In the genomic region with DNA sequence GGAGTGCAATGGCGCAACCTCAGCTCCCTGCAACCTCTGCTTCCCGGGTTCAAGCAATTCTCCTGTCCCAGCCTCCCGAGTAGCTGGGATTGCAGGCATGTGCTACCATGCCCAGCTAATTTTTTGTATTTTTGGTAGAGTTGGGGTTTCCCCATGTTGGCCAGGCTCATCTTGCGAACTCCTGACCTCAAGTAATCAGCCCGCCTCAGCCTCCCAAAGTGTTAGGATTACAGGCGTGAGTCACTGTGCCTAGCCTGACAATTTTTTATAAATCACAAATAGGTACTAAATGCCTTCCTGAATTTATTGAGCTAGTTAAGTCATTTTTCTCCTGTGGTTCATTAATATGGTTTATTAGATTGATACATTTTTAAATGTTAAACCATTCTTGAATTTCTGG, we compare ENCODE assay signal across 7 cellular contexts. TPM values are rescaled to one million over a fixed set of nuclear protein-coding genes. Genes with fewer than 3 reads are reported as not detected.
DNase-seq lines count a peak whose midpoint lies in the region; ATAC-seq, FAIRE-seq and TF ChIP-seq lines count a peak whose summit lies in the region.
"Not testable (repeated sequence)": the region's sequence is repeated elsewhere in the genome, so short reads cannot be mapped to it uniquely, and the experiment has no call there.

No MANE protein-coding gene starts in this region.

- not testable (repeated sequence) for H3K4me1 ChIP-seq in GM12878 (ENCODE audit: control insufficient read depth, insufficient read depth, low read length)

- H3K27ac Mint-ChIP-seq in T-helper 17 cell, result peak overlapping the region; percentile 16
- not testable (repeated sequence) for H3K27ac Mint-ChIP-seq in activated CD8-positive, alpha-beta T cell treated with anti-CD3 and anti-CD28 coated beads for 36 hours; natural killer cell treated with Interleukin-12 subunit alpha and Interleukin-12 subunit beta and Interleukin-15 and Interleukin-18, amount 100 ng/mL, for 72 hours

- not testable (repeated sequence) for TF ChIP-seq POLR2A in GM12878 (IDR thresholded peaks at IDR 0.05; ENCODE audit: low read depth, low read length)

- not testable (repeated sequence) for ATAC-seq in T-helper 17 cell
- peak; percentile 61 for ATAC-seq in activated CD8-positive, alpha-beta T cell treated with anti-CD3 and anti-CD28 coated beads for 36 hours
- peak; percentile 53 for ATAC-seq in GM12878
- ATAC-seq in esophagus mucosa, result peak; percentile 63
- peak; percentile 65 to 66 for ATAC-seq in natural killer cell treated with Interleukin-12 subunit alpha and Interleukin-12 subunit beta and Interleukin-15 and Interleukin-18, amount 100 ng/mL, for 72 hours

- H3K79me2 ChIP-seq in GM12878 (ENCODE audit: control insufficient read depth, insufficient read depth, low read length), result peaks cover 10% of the 10 kb centered on the region

- TF ChIP-seq CTCF in activated CD8-positive, alpha-beta T cell treated with anti-CD3 and anti-CD28 coated beads for 36 hours (IDR thresholded peaks at IDR 0.05); GM12878 (IDR thresholded peaks at IDR 0.05 in 2 of 3, conservative IDR thresholded peaks at IDR 0.05 in 1 of 3; ENCODE audit: control insufficient read depth in 2 of 3, extremely low read depth in 1 of 3, insufficient read depth in 1 of 3, low read depth in 3 of 3, low read length in 3 of 3): not testable (repeated sequence)

- RAD21 ChIA-PET in GM12878 (lab: Charles Lee; ENCODE audit: unreplicated experiment), result not testable (repeated sequence)

- not testable (repeated sequence) for H3K36me3 Mint-ChIP-seq in T-helper 17 cell (ENCODE audit: low read depth); natural killer cell treated with Interleukin-12 subunit alpha and Interleukin-12 subunit beta and Interleukin-15 and Interleukin-18, amount 100 ng/mL, for 72 hours
- peaks cover 26% of the 10 kb centered on the region for H3K36me3 Mint-ChIP-seq in activated CD8-positive, alpha-beta T cell treated with anti-CD3 and anti-CD28 coated beads for 36 hours (ENCODE audit: low read depth)

- FAIRE-seq in GM12878 (lab: Jason Lieb, UNC), result not testable (repeated sequence)

- WGBS in GM12878 (ENCODE audit: insufficient coverage, insufficient replicate concordance, low lambda C conversion rate, missing lambda C conversion rate), result 50% methylated on average over 6 of the region's 6 CpGs

- DNase-seq in Daoy (ENCODE audit: low read depth) (peak; percentile 40), MG63 (peak; percentile 9)
- DNase-seq in T-helper 17 cell; GM12878 (ENCODE audit: low read depth, low spot score): not testable (repeated sequence)
- peak; percentile 53 for DNase-seq in activated CD8-positive, alpha-beta T cell treated with anti-CD3 and anti-CD28 coated beads for 36 hours
- DNase-seq in natural killer cell treated with Interleukin-12 subunit alpha and Interleukin-12 subunit beta and Interleukin-15 and Interleukin-18, amount 100 ng/mL, for 72 hours (ENCODE audit: low spot score), result peak; percentile 69

- SMC1A ChIA-PET in GM12878 (lab: Charles Lee; ENCODE audit: uncharacterized antibody, unreplicated experiment), result interaction anchor here (1.1 to 1.2 kb wide), 2 partner anchors 18 to 43 kb away, joined by 4 to 5 read pairs; no protein-coding TSS in a partner anchor

- peaks cover 36% of the 10 kb centered on the region for H3K36me3 ChIP-seq in MG63
- not testable (repeated sequence) for H3K36me3 ChIP-seq in GM12878 (ENCODE audit: control insufficient read depth in 2 of 2, insufficient read depth in 2 of 2, low read length in 1 of 2)

- not testable (repeated sequence) for H3K4me3 Mint-ChIP-seq in T-helper 17 cell; activated CD8-positive, alpha-beta T cell treated with anti-CD3 and anti-CD28 coated beads for 36 hours; natural killer cell treated with Interleukin-12 subunit alpha and Interleukin-12 subunit beta and Interleukin-15 and Interleukin-18, amount 100 ng/mL, for 72 hours

- not testable (repeated sequence) for H3K9me3 Mint-ChIP-seq in activated CD8-positive, alpha-beta T cell treated with anti-CD3 and anti-CD28 coated beads for 36 hours; natural killer cell treated with Interleukin-12 subunit alpha and Interleukin-12 subunit beta and Interleukin-15 and Interleukin-18, amount 100 ng/mL, for 72 hours

- H3K27me3 ChIP-seq in MG63; GM12878 (replicated peaks in 1 of 2; ENCODE audit: control insufficient read depth in 2 of 2, insufficient read depth in 2 of 2, low read length in 1 of 2): not testable (repeated sequence)

- TF ChIP-seq EP300 in GM12878 (IDR thresholded peaks at IDR 0.05; ENCODE audit: borderline replicate concordance in 1 of 2, control insufficient read depth in 1 of 2, low read depth in 2 of 2, low read length in 2 of 2), result not testable (repeated sequence)

- not testable (repeated sequence) for H4K20me1 ChIP-seq in GM12878 (ENCODE audit: control insufficient read depth, insufficient read depth)

- intact Hi-C loops in activated CD8-positive, alpha-beta T cell treated with anti-CD3 and anti-CD28 coated beads for 36 hours (cut with micrococcal nuclease); GM12878 (cut with micrococcal nuclease; ENCODE audit: unreplicated experiment): not testable (repeated sequence)

- H3K27me3 Mint-ChIP-seq in T-helper 17 cell; activated CD8-positive, alpha-beta T cell treated with anti-CD3 and anti-CD28 coated beads for 36 hours; natural killer cell treated with Interleukin-12 subunit alpha and Interleukin-12 subunit beta and Interleukin-15 and Interleukin-18, amount 100 ng/mL, for 72 hours: not testable (repeated sequence)

- not testable (repeated sequence) for H3K4me3 ChIP-seq in MG63, GM12878

- H3K4me2 ChIP-seq in GM12878 (ENCODE audit: control insufficient read depth, insufficient read depth), result not testable (repeated sequence)

- in situ Hi-C loops in GM12878 (cut with MboI), result not testable (repeated sequence)

- POLR2A ChIA-PET in activated CD8-positive, alpha-beta T cell treated with anti-CD3 and anti-CD28 coated beads for 36 hours (lab: Charles Lee), result interaction anchor here (1.2 kb wide), 1 partner anchor 16 kb away, joined by 3 read pairs; no protein-coding TSS in a partner anchor
- POLR2A ChIA-PET in GM12878 (lab: Charles Lee), result interaction anchor here (0.7 to 2.0 kb wide), 2 partner anchors 15 to 286 kb away, joined by 5 to 10 read pairs; no protein-coding TSS in a partner anchor

- H3K4me1 Mint-ChIP-seq in T-helper 17 cell, result peaks cover 16% of the 10 kb centered on the region
- peaks cover 18% of the 10 kb centered on the region for H3K4me1 Mint-ChIP-seq in activated CD8-positive, alpha-beta T cell treated with anti-CD3 and anti-CD28 coated beads for 36 hours (ENCODE audit: low read depth)
- peaks cover 17 to 18% of the 10 kb centered on the region in 2 donors for H3K4me1 Mint-ChIP-seq in natural killer cell treated with Interleukin-12 subunit alpha and Interleukin-12 subunit beta and Interleukin-15 and Interleukin-18, amount 100 ng/mL, for 72 hours (ENCODE audit: low read depth in 2 of 2)

- CTCF ChIA-PET in activated CD8-positive, alpha-beta T cell treated with anti-CD3 and anti-CD28 coated beads for 36 hours (lab: Charles Lee), result not testable (repeated sequence)
- CTCF ChIA-PET in GM12878 (lab: Yijun Ruan, JAX), result interaction anchor here (1.0 to 3.9 kb wide), 3 partner anchors 23 to 48 kb away, joined by 3 to 16 read pairs (median 5); no protein-coding TSS in a partner anchor

- not testable (repeated sequence) for H3K9me3 ChIP-seq in MG63; T-helper 17 cell (ENCODE audit: control insufficient read depth, low read length, poor library complexity, severe bottlenecking); GM12878 (replicated peaks; ENCODE audit: control insufficient read depth, insufficient read depth, low read length)

- not testable (repeated sequence) for H3K27ac ChIP-seq in GM12878 (ENCODE audit: control insufficient read depth, insufficient read depth)

- TF ChIP-seq RAD21 in GM12878 (IDR thresholded peaks at IDR 0.05; ENCODE audit: insufficient read depth, low read depth, low read length), result not testable (repeated sequence)

- BruUV-seq in GM12878 (replicated peaks; lab: Mats Ljungman, UMichigan), result not testable (repeated sequence)

- not testable (repeated sequence) for H3K9ac ChIP-seq in GM12878 (ENCODE audit: control insufficient read depth, insufficient read depth, low read length)

- H2AFZ ChIP-seq in GM12878 (ENCODE audit: control insufficient read depth, low read depth, low read length), result not testable (repeated sequence)

TF ChIP-seq in GM12878, 131 proteins besides CTCF, POLR2A, EP300 and RAD21:
- peak; percentile 36; the same call in 1 of the 2 replicates for TF ChIP-seq NR2F1 (conservative IDR thresholded peaks at IDR 0.05)

RNA-seq across cellular contexts. Expression of gene NSRP1, which starts 31.2 kb away (rescaled TPM):
- total RNA-seq in Daoy (2014; rRNA removed; shearing (Covaris generic)), result 7.1 and 9.7 TPM in 2 replicates
- 0.76 and 4.7 TPM in 2 replicates for total RNA-seq in MG63 (2014; rRNA removed; shearing (Covaris generic); ENCODE audit: low replicate concordance)
- 10 to 100 TPM; 28.8 to 31.7 TPM for total RNA-seq in T-helper 17 cell
- total RNA-seq in activated CD8-positive, alpha-beta T cell treated with anti-CD3 and anti-CD28 coated beads for 36 hours, result 10 to 100 TPM; 24.3 to 28.4 TPM
- 41.3 and 45.8 TPM in 2 replicates for total RNA-seq in GM12878 (2013; cell fraction: nucleolus; rRNA removed)
- 12.5 and 15.6 TPM in 2 replicates for total RNA-seq in GM12878 (2014; rRNA removed)
- 29.0 and 30.5 TPM in 2 replicates for total RNA-seq in GM12878 (2014; rRNA removed; fragmentation: Illumina TruSeq; extraction: Trizol)
- 16.2 and 20.3 TPM in 2 replicates for total RNA-seq in GM12878 (2021)
- 31.6 TPM for polyA plus RNA-seq in GM12878 (2011; ENCODE audit: low read depth)
- 18.0 and 22.5 TPM in 2 replicates for polyA plus RNA-seq in GM12878 (2011; rRNA removed)
- polyA plus RNA-seq in GM12878 (2011; cell fraction: cytosol; rRNA removed), result 9.7 and 13.6 TPM in 2 replicates
- 12.0 and 13.0 TPM in 2 replicates for polyA plus RNA-seq in GM12878 (2011; cell fraction: nucleus; rRNA removed)
- 28.0 and 32.9 TPM in 2 replicates for polyA plus RNA-seq in GM12878 (2012)
- 48.9 and 85.2 TPM in 2 replicates for polyA plus RNA-seq in GM12878 (2014; fragmentation: Illumina TruSeq; extraction: Trizol)
- 10 to 100 TPM; 57.2 to 69.7 TPM for polyA plus RNA-seq in GM12878 (2014; fragmentation: Nextera tagmentation; extraction: Ambion mirVana)
- 18.4 and 20.1 TPM in 2 replicates for polyA plus RNA-seq in GM12878 (2014; rRNA removed)
- 10 to 100 TPM; 46.6 to 47.2 TPM for polyA plus RNA-seq in GM12878 (2016; fragmentation: Nextera tagmentation; extraction: Ambion mirVana)
- 5.9 and 7.5 TPM in 2 replicates for polyA minus RNA-seq in GM12878 (2011; rRNA and poly(A)+ RNA removed)
- polyA minus RNA-seq in GM12878 (2011; cell fraction: cytosol; rRNA and poly(A)+ RNA removed), result 9.9 and 11.9 TPM in 2 replicates
- polyA minus RNA-seq in GM12878 (2011; cell fraction: nucleus; rRNA and poly(A)+ RNA removed), result 13.9 and 32.1 TPM in 2 replicates
- 20.0 TPM for total RNA-seq in esophagus mucosa
- 10 to 100 TPM; 35.7 to 59.8 TPM for total RNA-seq in natural killer cell treated with Interleukin-12 subunit alpha and Interleukin-12 subunit beta and Interleukin-15 and Interleukin-18, amount 100 ng/mL, for 72 hours
